1 cellular context compared by ENCODE assay signal in the genomic region with DNA sequence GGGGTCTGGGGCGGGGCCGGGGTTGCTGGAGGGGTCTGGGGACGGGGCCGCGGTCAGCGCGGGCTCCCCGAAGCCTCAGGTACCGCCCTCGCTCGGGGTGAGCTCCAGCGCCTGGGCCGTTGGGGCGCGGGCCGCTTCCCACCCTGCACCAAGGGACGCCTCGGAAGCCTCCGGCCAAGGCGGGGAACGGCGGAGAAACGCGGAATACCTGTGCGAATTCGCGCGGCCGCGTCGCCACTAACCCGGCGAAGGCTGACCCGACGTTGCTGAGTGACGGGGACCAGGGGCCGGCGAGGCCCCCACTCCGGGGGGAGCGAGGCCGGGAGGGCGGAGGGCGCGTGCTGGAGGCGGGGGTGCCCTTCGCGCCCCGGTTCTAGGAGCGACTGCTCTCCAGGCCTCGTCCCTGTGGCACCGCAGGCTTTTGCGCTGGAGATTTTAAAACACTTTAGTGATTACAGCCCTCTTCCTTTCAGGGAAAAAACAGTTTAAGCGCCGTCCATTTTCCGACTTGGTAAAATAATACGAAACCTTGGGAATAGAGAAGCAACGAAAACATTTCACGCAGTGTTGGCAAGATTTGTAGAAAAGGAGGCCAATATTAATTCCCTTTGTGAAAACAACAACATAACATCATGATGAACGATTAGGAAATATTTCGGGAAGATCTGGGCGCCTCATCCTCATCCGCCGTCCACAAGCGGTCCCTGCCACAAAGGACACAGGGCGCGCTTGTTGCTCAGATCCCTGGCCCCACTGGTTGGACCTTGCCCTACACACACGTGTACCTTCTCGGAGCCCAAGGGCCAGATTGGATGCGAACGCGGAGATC.
A peak's percentile ranks its signal among the peaks of the same experiment; 100 is the strongest.
TF ChIP-seq lines count a peak whose summit lies in the region.

No MANE protein-coding gene starts in this region.

TF ChIP-seq in WTC11, 78 proteins besides CTCF, POLR2A, EP300 and RAD21 (continued from another document):
- TF ChIP-seq, protein P1, sequence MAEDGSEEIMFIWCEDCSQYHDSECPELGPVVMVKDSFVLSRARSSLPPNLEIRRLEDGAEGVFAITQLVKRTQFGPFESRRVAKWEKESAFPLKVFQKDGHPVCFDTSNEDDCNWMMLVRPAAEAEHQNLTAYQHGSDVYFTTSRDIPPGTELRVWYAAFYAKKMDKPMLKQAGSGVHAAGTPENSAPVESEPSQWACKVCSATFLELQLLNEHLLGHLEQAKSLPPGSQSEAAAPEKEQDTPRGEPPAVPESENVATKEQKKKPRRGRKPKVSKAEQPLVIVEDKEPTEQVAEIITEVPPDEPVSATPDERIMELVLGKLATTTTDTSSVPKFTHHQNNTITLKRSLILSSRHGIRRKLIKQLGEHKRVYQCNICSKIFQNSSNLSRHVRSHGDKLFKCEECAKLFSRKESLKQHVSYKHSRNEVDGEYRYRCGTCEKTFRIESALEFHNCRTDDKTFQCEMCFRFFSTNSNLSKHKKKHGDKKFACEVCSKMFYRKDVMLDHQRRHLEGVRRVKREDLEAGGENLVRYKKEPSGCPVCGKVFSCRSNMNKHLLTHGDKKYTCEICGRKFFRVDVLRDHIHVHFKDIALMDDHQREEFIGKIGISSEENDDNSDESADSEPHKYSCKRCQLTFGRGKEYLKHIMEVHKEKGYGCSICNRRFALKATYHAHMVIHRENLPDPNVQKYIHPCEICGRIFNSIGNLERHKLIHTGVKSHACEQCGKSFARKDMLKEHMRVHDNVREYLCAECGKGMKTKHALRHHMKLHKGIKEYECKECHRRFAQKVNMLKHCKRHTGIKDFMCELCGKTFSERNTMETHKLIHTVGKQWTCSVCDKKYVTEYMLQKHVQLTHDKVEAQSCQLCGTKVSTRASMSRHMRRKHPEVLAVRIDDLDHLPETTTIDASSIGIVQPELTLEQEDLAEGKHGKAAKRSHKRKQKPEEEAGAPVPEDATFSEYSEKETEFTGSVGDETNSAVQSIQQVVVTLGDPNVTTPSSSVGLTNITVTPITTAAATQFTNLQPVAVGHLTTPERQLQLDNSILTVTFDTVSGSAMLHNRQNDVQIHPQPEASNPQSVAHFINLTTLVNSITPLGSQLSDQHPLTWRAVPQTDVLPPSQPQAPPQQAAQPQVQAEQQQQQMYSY (CRISPR knock-in tag; IDR thresholded peaks at IDR 0.05), result 0 out of 2 replicates have a peak, but pooled peaks have one; percentile 6
- TF ChIP-seq, protein P2, sequence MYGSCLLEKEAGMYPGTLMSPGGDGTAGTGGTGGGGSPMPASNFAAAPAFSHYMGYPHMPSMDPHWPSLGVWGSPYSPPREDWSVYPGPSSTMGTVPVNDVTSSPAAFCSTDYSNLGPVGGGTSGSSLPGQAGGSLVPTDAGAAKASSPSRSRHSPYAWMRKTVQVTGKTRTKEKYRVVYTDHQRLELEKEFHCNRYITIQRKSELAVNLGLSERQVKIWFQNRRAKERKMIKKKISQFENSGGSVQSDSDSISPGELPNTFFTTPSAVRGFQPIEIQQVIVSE (CRISPR knock-in tag; IDR thresholded peaks at IDR 0.05; ENCODE audit: borderline replicate concordance), result no peak
- 0 out of 2 replicates have a peak, but pooled peaks have one; percentile 24 for TF ChIP-seq FOXK1 (CRISPR knock-in tag; IDR thresholded peaks at IDR 0.05)
- no peak for TF ChIP-seq ZNF138 (CRISPR knock-in tag; conservative IDR thresholded peaks at IDR 0.05)
